ENCODE assay signal across 23 cellular contexts in the genomic region with DNA sequence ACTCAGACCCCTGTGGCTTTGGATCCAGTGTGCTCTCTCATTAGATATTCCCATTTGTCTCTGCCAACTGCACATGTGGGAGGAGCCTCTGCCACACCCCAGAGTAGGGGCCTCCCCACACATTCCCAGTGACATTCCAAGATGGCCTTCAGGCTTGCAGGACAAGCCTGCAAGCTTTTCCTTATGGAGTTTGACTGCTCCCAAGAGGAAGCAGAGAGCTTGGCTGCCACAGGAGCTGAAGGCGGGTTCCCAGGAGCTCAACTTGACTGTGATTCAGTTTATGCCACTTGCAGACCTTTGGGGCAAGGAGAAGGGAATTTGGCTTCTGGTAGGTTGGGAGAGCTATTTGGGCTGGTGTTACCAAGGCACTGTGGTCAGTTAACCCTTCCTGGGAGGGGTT. TPM values are rescaled to one million over a fixed set of nuclear protein-coding genes. Genes with fewer than 3 reads are reported as not detected.
DNase-seq lines count a peak whose midpoint lies in the region; ATAC-seq, FAIRE-seq and TF ChIP-seq lines count a peak whose summit lies in the region.
"Had no signal": no experiment of that assay in that cellular context is flagged by ENCODE, and none has a peak within 500 bp of the region (broad histone marks: within the 10 kb centered on the region; RNA-seq: fewer than 3 reads in every experiment).

No MANE protein-coding gene starts in this region.

- no peak for TF ChIP-seq EP300 in H1 (IDR thresholded peaks at IDR 0.05; ENCODE audit: borderline replicate concordance in 1 of 2, low read depth in 2 of 2, low read length in 2 of 2)

- no peak overlapping the region for H3K14ac ChIP-seq in H1 (ENCODE audit: insufficient read length)

- H3K4ac ChIP-seq in H1 (replicated peaks; ENCODE audit: insufficient read length, low read depth, low read length): no peak overlapping the region

- H3K4me2 ChIP-seq in HCT116 (ENCODE audit: low read length) (no peak overlapping the region), H1 (ENCODE audit: insufficient read depth in 1 of 2, low read depth in 2 of 2, low read length in 2 of 2) (no peak overlapping the region)

- no peak overlapping the region for H3K4me3 Mint-ChIP-seq in osteocyte (ENCODE audit: unreplicated experiment)
- H3K4me3 Mint-ChIP-seq: CD4-positive, alpha-beta memory T cell had no signal

- H3K27me3 ChIP-seq in HCT116 (ENCODE audit: insufficient read depth, low read length) (peaks cover 22% of the 10 kb centered on the region; the same call in 1 of the 2 replicates), H1 (replicated peaks in 1 of 4; ENCODE audit: control insufficient read depth in 3 of 4, extremely low read depth in 1 of 4, insufficient read depth in 3 of 4, low read length in 3 of 4) (no peaks in the 10 kb centered on the region)

- H2BK120ac ChIP-seq in H1 (replicated peaks; ENCODE audit: low read depth, low read length): no peak overlapping the region

- BruUV-seq in HCT116 (replicated peaks; lab: Mats Ljungman, UMichigan): no TSS peak

- no peak overlapping the region for H3K18ac ChIP-seq in H1 (ENCODE audit: extremely low read depth, low read length)

- H2AFZ ChIP-seq in HCT116 (ENCODE audit: low read depth, low read length, poor library complexity, severe bottlenecking) (no peak overlapping the region), H1 (ENCODE audit: low read length) (no peak overlapping the region)

- H3K9me3 Mint-ChIP-seq in osteocyte (ENCODE audit: unreplicated experiment): no peaks in the 10 kb centered on the region

- no peak overlapping the region for H3K56ac ChIP-seq in H1 (replicated peaks; ENCODE audit: insufficient read length, low read depth, low read length)

- no peaks in the 10 kb centered on the region for H3K23me2 ChIP-seq in H1 (ENCODE audit: low read depth, low read length)

- H3K79me2 ChIP-seq in HCT116 (ENCODE audit: insufficient read depth, low read length) (no peaks in the 10 kb centered on the region), H1 (ENCODE audit: control insufficient read depth in 1 of 2, insufficient read depth in 2 of 2, low read length in 2 of 2) (no peaks in the 10 kb centered on the region)

- H4K20me1 ChIP-seq in HCT116 (ENCODE audit: insufficient read depth) (no peaks in the 10 kb centered on the region), H1 (replicated peaks in 1 of 2; ENCODE audit: control insufficient read depth in 1 of 2, insufficient read depth in 2 of 2, low read length in 2 of 2) (no peaks in the 10 kb centered on the region)

- TF ChIP-seq CTCF in HCT116 (IDR thresholded peaks at IDR 0.05 in 2 of 3, conservative IDR thresholded peaks at IDR 0.05 in 1 of 3; ENCODE audit: borderline replicate concordance in 1 of 3, insufficient read depth in 1 of 3, low read depth in 2 of 3, low read length in 2 of 3) (no peak), H1 (IDR thresholded peaks at IDR 0.05; ENCODE audit: control extremely low read depth in 1 of 3, insufficient read depth in 1 of 3, low read depth in 1 of 3, low read length in 3 of 3) (no peak), osteocyte (IDR thresholded peaks at IDR 0.05) (no peak)

- no peaks in the 10 kb centered on the region for H3K4me1 Mint-ChIP-seq in osteocyte (ENCODE audit: unreplicated experiment)

- H2BK5ac ChIP-seq in H1 (ENCODE audit: low read depth, low read length): no peak overlapping the region

- H2BK12ac ChIP-seq in H1 (ENCODE audit: low read depth, low read length): no peak overlapping the region

- peaks cover 11% of the 10 kb centered on the region for H3K27me3 Mint-ChIP-seq in osteocyte (ENCODE audit: unreplicated experiment)
- H3K27me3 Mint-ChIP-seq: CD4-positive, alpha-beta memory T cell had no signal

- no peaks in the 10 kb centered on the region for H3K4me1 ChIP-seq in HCT116 (ENCODE audit: control insufficient read depth in 1 of 2, insufficient read depth in 2 of 2, low read length in 2 of 2)
- no peaks in the 10 kb centered on the region for H3K4me1 ChIP-seq in H1 (replicated peaks in 1 of 4; ENCODE audit: control insufficient read depth in 3 of 4, insufficient read depth in 4 of 4, low read length in 3 of 4)

- no peaks in the 10 kb centered on the region for H3K9me3 ChIP-seq in HCT116 (ENCODE audit: control insufficient read depth in 1 of 2, insufficient read depth in 1 of 2, low read depth in 1 of 2, low read length in 2 of 2)
- no peaks in the 10 kb centered on the region for H3K9me3 ChIP-seq in H1 (ENCODE audit: insufficient read depth in 2 of 2, low read depth in 1 of 2, low read length in 1 of 2)
- H3K9me3 ChIP-seq: MG63 had no signal

- no peak overlapping the region for H4K8ac ChIP-seq in H1 (ENCODE audit: extremely low read depth, insufficient read depth, low read length)

- no peak overlapping the region for H3K23ac ChIP-seq in H1 (ENCODE audit: insufficient read length)

- H3K27ac ChIP-seq in HCT116 (ENCODE audit: low read depth, low read length) (no peak overlapping the region), H1 (ENCODE audit: low read depth, low read length) (no peak overlapping the region)
- H3K27ac ChIP-seq: RWPE1 had no signal

- H3K36me3 ChIP-seq in HCT116 (ENCODE audit: control insufficient read depth in 1 of 2, insufficient read depth in 2 of 2, low read length in 2 of 2) (no peaks in the 10 kb centered on the region), H1 (ENCODE audit: control insufficient read depth in 2 of 4, insufficient read depth in 4 of 4, low read length in 3 of 4) (no peaks in the 10 kb centered on the region)
- H3K36me3 ChIP-seq: MG63 had no signal

- H3K9me2 ChIP-seq in HCT116 (ENCODE audit: insufficient read depth): no peaks in the 10 kb centered on the region

- RAD21 ChIA-PET in HCT116 (lab: Charles Lee; ENCODE audit: low non-redundant PET in 1 of 2, low total read pairs in 2 of 2, uncharacterized antibody in 2 of 2, unreplicated experiment in 2 of 2): no interaction called here

- no peak overlapping the region for H2BK20ac ChIP-seq in H1 (ENCODE audit: low read length)

- CTCF ChIA-PET in HCT116 (lab: Charles Lee): no interaction called here
- CTCF ChIA-PET in H1 (lab: Charles Lee; ENCODE audit: partially characterized antibody): interaction anchor here (1.0 kb wide), 2 partner anchors 14 to 95 kb away, joined by 3 read pairs; no protein-coding TSS in a partner anchor

- POLR2A ChIA-PET in HCT116 (lab: Charles Lee) (no interaction called here), H1 (lab: Charles Lee; ENCODE audit: partially characterized antibody) (no interaction called here)

- H3K79me1 ChIP-seq in H1 (ENCODE audit: low read depth, low read length): no peaks in the 10 kb centered on the region

- H3K4me3 ChIP-seq in HCT116 (replicated peaks in 1 of 2; ENCODE audit: low read depth in 1 of 2, low read length in 2 of 2) (no peak overlapping the region), H1 (ENCODE audit: extremely low read depth in 1 of 4, insufficient read depth in 2 of 4, low read depth in 3 of 4, low read length in 4 of 4) (no peak overlapping the region)
- H3K4me3 ChIP-seq: MG63 had no signal

- WGBS in H1 (ENCODE audit: extremely low coverage in 1 of 2, insufficient coverage in 1 of 2, insufficient read length in 1 of 2, insufficient replicate concordance in 2 of 2, low coverage in 1 of 2, low lambda C conversion rate in 2 of 2, missing lambda C conversion rate in 1 of 2), 2 experiments: 86% methylated on average over 1 of the region's 1 CpG; no CpG with 5 or more reads in 1 of the 2 experiments

- no peak for TF ChIP-seq POLR2A in HCT116 (IDR thresholded peaks at IDR 0.05; ENCODE audit: borderline replicate concordance, extremely low read depth, insufficient read depth, insufficient read length)
- TF ChIP-seq POLR2A in H1 (IDR thresholded peaks at IDR 0.05; ENCODE audit: control extremely low read depth in 1 of 2, low read depth in 2 of 2, low read length in 2 of 2): no peak

- H3K9ac ChIP-seq in HCT116 (ENCODE audit: low read length): no peak overlapping the region
- H3K9ac ChIP-seq in H1 (replicated peaks in 1 of 4; ENCODE audit: extremely low read depth in 1 of 4, low read depth in 3 of 4, low read length in 3 of 4): no peak overlapping the region

- DNase-seq in HCT116 (ENCODE audit: low read depth, low spot score): no peak
- peak in 1 of 2 experiments; percentile 16 for DNase-seq in H1 (ENCODE audit: low read depth in 1 of 2, low spot score in 2 of 2)
- DNase-seq in left kidney (ENCODE audit: low read depth, low spot score): peak; percentile 51
- peak; percentile 71 for DNase-seq in osteocyte (ENCODE audit: extremely low spot score, unreplicated experiment)
- DNase-seq in T-helper 2 cell: no peak
- no peak for DNase-seq in posterior vena cava (ENCODE audit: low spot score)
- DNase-seq: C1 segment of cervical spinal cord; CD4-positive, alpha-beta memory T cell; DMS79; EL; GF-D8; KBM-7; MG63; NCI-H1105 treated with DMSO at 0.1 percent for 48 hours; NCI-H146; NCI-H1930; NCI-H2107; NCI-H526; SHP77 had no signal

- intact Hi-C loops in HCT116 (cut with micrococcal nuclease) (no loop called here), posterior vena cava (cut with DNase I) (no loop called here)

- no peak overlapping the region for H4K5ac ChIP-seq in H1 (ENCODE audit: insufficient read length, low read depth, low read length)

- H3K36me3 Mint-ChIP-seq in osteocyte (ENCODE audit: unreplicated experiment): no peaks in the 10 kb centered on the region
- H3K36me3 Mint-ChIP-seq: CD4-positive, alpha-beta memory T cell had no signal

- ATAC-seq in HCT116: peak; percentile 22; the same call in 1 of the 2 replicates
- ATAC-seq in GM18498 (IDR thresholded peaks at IDR 0.05; ENCODE audit: unreplicated experiment): no peak

- no peak for FAIRE-seq in H1 (lab: Jason Lieb, UNC)
- FAIRE-seq: GM12891 had no signal

- H2BK15ac ChIP-seq in H1 (ENCODE audit: low read length): no peak overlapping the region

- no peak overlapping the region for H2AK5ac ChIP-seq in H1 (ENCODE audit: low read depth, low read length)

- no peak overlapping the region for H3K27ac Mint-ChIP-seq in osteocyte (ENCODE audit: unreplicated experiment)
- H3K27ac Mint-ChIP-seq: CD4-positive, alpha-beta memory T cell had no signal

- H4K91ac ChIP-seq in H1 (replicated peaks; ENCODE audit: insufficient read length, low read length): peak overlapping the region; percentile 13

- no peak for TF ChIP-seq RAD21 in HCT116 (IDR thresholded peaks at IDR 0.05; ENCODE audit: low read depth)
- TF ChIP-seq RAD21 in H1 (IDR thresholded peaks at IDR 0.05 in 1 of 2, conservative IDR thresholded peaks at IDR 0.05 in 1 of 2; ENCODE audit: low read depth in 2 of 2, low read length in 2 of 2): 0 out of 4 replicates have a peak, but pooled peaks of 1 of the 2 experiments have one; percentile 3

RNA-seq across cellular contexts. Expression of a gene that starts 22.5 kb away (rescaled TPM):
- total RNA-seq in HCT116 (2021; ENCODE audit: unreplicated experiment) (0.86 TPM), osteocyte (0.75 and 1.1 TPM in 2 replicates), posterior vena cava (1 to 10 TPM; 3.7 TPM)
- polyA plus RNA-seq in HCT116 (2012): 0.06 and 0.09 TPM in 2 replicates
- 5.9 TPM in 2 replicates for total RNA-seq in H1 (2021; fragmentation: NEBNext Ultra II Directional; extraction: Animal tissue kit (Norgen Biotek cat#: 25700))
- polyA plus RNA-seq in H1 (2011; rRNA removed): 3.5 and 5.4 TPM in 2 replicates
- 3.2 TPM for polyA plus RNA-seq in H1 (2011; cell fraction: cytosol; rRNA removed)
- 7.8 TPM for polyA plus RNA-seq in H1 (2011; cell fraction: nucleus; rRNA removed)
- polyA plus RNA-seq in H1 (2012, experiment 1 of 2): 4.5 to 5.2 TPM (median 4.8 TPM) in 4 replicates
- polyA plus RNA-seq in H1 (2012, experiment 2 of 2): 1.6 TPM
- 6.0 TPM for polyA plus RNA-seq in H1 (2013, experiment 1 of 2)
- polyA plus RNA-seq in H1 (2013, experiment 2 of 2): 6.3 TPM
- polyA minus RNA-seq in H1 (2011; rRNA and poly(A)+ RNA removed): 8.8 and 10.6 TPM in 2 replicates
- polyA minus RNA-seq in H1 (2011; cell fraction: cytosol; rRNA and poly(A)+ RNA removed): 6.4 TPM
- polyA minus RNA-seq in H1 (2011; cell fraction: nucleus; rRNA and poly(A)+ RNA removed): 39.9 TPM
- total RNA-seq: SK-MEL-5 had no signal

Comparison
In these comparisons a context has a peak if more than half of its experiments do, and no peak if none do; other contexts are left out.
1. DNase-seq: peak in left kidney (single experiment) and osteocyte (single experiment); none in HCT116 (single experiment), T-helper 2 cell (0 of 5) and posterior vena cava (single experiment).